ENCODE assay signal across 8 cellular contexts in genomic region chr11:59615637-59616395, GRCh38. TPM values are rescaled to one million over a fixed set of nuclear protein-coding genes. Genes with fewer than 3 reads are reported as not detected.
DNase-seq lines count a peak whose midpoint lies in the region; TF ChIP-seq lines count a peak whose summit lies in the region.

TSS of gene OSBP (minus strand) at chr11:59615774. CDS start at chr11:59615664, 110 bp downstream.

- H3K4me1 Mint-ChIP-seq in activated naive CD4-positive, alpha-beta T cell treated with anti-CD3 and anti-CD28 coated beads for 36 hours (ENCODE audit: low read depth) = peaks cover 35% of the 10 kb centered on the region

- CTCF ChIA-PET in activated naive CD4-positive, alpha-beta T cell treated with anti-CD3 and anti-CD28 coated beads for 36 hours (lab: Charles Lee) = interaction anchor here (0.6 to 0.8 kb wide), 3 partner anchors 27 to 1289 kb away, joined by 3 to 5 read pairs (median 3); no protein-coding TSS in a partner anchor

- H3K9ac ChIP-seq in subcutaneous abdominal adipose tissue (ENCODE audit: low read length in 5 of 5) = peak within 1 kb of the TSS; percentile 84 to 95 (median 93)

- TF ChIP-seq CTCF in HFF-Myc (IDR thresholded peaks at IDR 0.05; ENCODE audit: low read depth, low read length, missing control alignments) = no peak

- peaks cover 27% of the 10 kb centered on the region for H3K4me1 ChIP-seq in neuron (ENCODE audit: insufficient read depth, low read length)
- H3K4me1 ChIP-seq in subcutaneous abdominal adipose tissue (ENCODE audit: control insufficient read depth in 5 of 5, insufficient read depth in 5 of 5, low read length in 5 of 5) = peaks cover 9 to 47% (median 44%) of the 10 kb centered on the region in 5 donors

- peaks cover 3% of the 10 kb centered on the region for H3K36me3 Mint-ChIP-seq in activated naive CD4-positive, alpha-beta T cell treated with anti-CD3 and anti-CD28 coated beads for 36 hours (ENCODE audit: low read depth)

- intact Hi-C loops in activated naive CD4-positive, alpha-beta T cell treated with anti-CD3 and anti-CD28 coated beads for 36 hours (cut with micrococcal nuclease) = loop anchor here (1.0 to 10.0 kb wide), 12 partner anchors 50 to 1546 kb away; partner anchors contain the start of genes FAM111B, MRPL16, PATL1 and PRPF19

- H3K27ac Mint-ChIP-seq in activated naive CD4-positive, alpha-beta T cell treated with anti-CD3 and anti-CD28 coated beads for 36 hours = peak within 1 kb of the TSS; percentile 86

- peak; percentile 100 for DNase-seq in GM04503 (ENCODE audit: low read depth)
- DNase-seq in HFF-Myc (ENCODE audit: extremely low read depth, low read depth) = peak; percentile 100
- DNase-seq in NAMALWA (ENCODE audit: low spot score) = peak; percentile 100
- peak; percentile 100 for DNase-seq in SK-N-DZ (ENCODE audit: low spot score)
- peak; percentile 99 for DNase-seq in activated naive CD4-positive, alpha-beta T cell treated with anti-CD3 and anti-CD28 coated beads for 36 hours
- peak; percentile 100 for DNase-seq in foreskin melanocyte

- H3K9me3 ChIP-seq in neuron (ENCODE audit: low read length) = no peaks in the 10 kb centered on the region
- H3K9me3 ChIP-seq in subcutaneous abdominal adipose tissue (ENCODE audit: control insufficient read depth in 5 of 5, low read length in 5 of 5) = no peaks in the 10 kb centered on the region

- H3K4me3 Mint-ChIP-seq in activated naive CD4-positive, alpha-beta T cell treated with anti-CD3 and anti-CD28 coated beads for 36 hours = peak within 1 kb of the TSS; percentile 81

- H2AFZ ChIP-seq in neuron (ENCODE audit: low read depth, low read length) = peak within 1 kb of the TSS; percentile 94

- H3K27me3 ChIP-seq in neuron (ENCODE audit: insufficient read depth, low read length) = no peaks in the 10 kb centered on the region
- H3K27me3 ChIP-seq in subcutaneous abdominal adipose tissue (ENCODE audit: control insufficient read depth in 5 of 5, insufficient read depth in 4 of 5, low read length in 5 of 5) = no peaks in the 10 kb centered on the region

- H3K36me3 ChIP-seq in neuron (ENCODE audit: insufficient read depth, low read length) (no peaks in the 10 kb centered on the region), subcutaneous abdominal adipose tissue (ENCODE audit: control insufficient read depth in 5 of 5, insufficient read depth in 5 of 5, low read length in 5 of 5) (no peaks in the 10 kb centered on the region)

- H3K27me3 Mint-ChIP-seq in activated naive CD4-positive, alpha-beta T cell treated with anti-CD3 and anti-CD28 coated beads for 36 hours (ENCODE audit: low read depth) = no peaks in the 10 kb centered on the region

- no peaks in the 10 kb centered on the region for H3K9me3 Mint-ChIP-seq in activated naive CD4-positive, alpha-beta T cell treated with anti-CD3 and anti-CD28 coated beads for 36 hours

- peak within 1 kb of the TSS; percentile 99 for H3K27ac ChIP-seq in subcutaneous abdominal adipose tissue (ENCODE audit: low read depth, low read length)

- H3K4me3 ChIP-seq in HFF-Myc (replicated peaks; ENCODE audit: low read depth, low read length) (peak within 1 kb of the TSS; percentile 93), neuron (ENCODE audit: low read length) (peak within 1 kb of the TSS; percentile 95), subcutaneous abdominal adipose tissue (ENCODE audit: low read depth in 1 of 5, low read length in 5 of 5) (peak within 1 kb of the TSS; percentile 84 to 97 (median 91))

RNA-seq across cellular contexts. Expression of gene OSBP, which starts in this region (rescaled TPM):
- polyA plus RNA-seq in SK-N-DZ (2014; cell fraction: cytosol; rRNA removed) = 11.7 and 12.2 TPM in 2 replicates
- 10.2 and 20.3 TPM in 2 replicates for polyA plus RNA-seq in SK-N-DZ (2014; cell fraction: nucleus; rRNA removed)
- total RNA-seq in activated naive CD4-positive, alpha-beta T cell treated with anti-CD3 and anti-CD28 coated beads for 36 hours = 10 to 100 TPM; 33.9 to 37.0 TPM

Comparison
In these comparisons a context has a peak if more than half of its experiments do, and no peak if none do; other contexts are left out.
1. Peak in every context shown above with its lines: DNase-seq, H3K4me3 ChIP-seq and H3K27ac ChIP-seq.